In genomic region chr9:70954126-70954525, GRCh38 we compare ENCODE assay signal across 1 cellular context.
TF ChIP-seq lines count a peak whose summit lies in the region.

No MANE protein-coding gene starts in this region.

TF ChIP-seq in HepG2, 621 proteins besides CTCF, POLR2A, EP300 and RAD21 (continued from another document):
- TF ChIP-seq AFF4 (CRISPR knock-in tag; IDR thresholded peaks at IDR 0.05), result no peak
- TF ChIP-seq ZNF652 (CRISPR knock-in tag; IDR thresholded peaks at IDR 0.05; ENCODE audit: borderline replicate concordance, low read depth), result no peak
- TF ChIP-seq IKZF5 (CRISPR knock-in tag; IDR thresholded peaks at IDR 0.05), result no peak
- TF ChIP-seq BATF2 (CRISPR knock-in tag; IDR thresholded peaks at IDR 0.05), result no peak
- no peak for TF ChIP-seq ZNF569 (CRISPR knock-in tag; IDR thresholded peaks at IDR 0.05; ENCODE audit: borderline replicate concordance)
